Comparison of ENCODE assay signal across 8 cellular contexts in the genomic region with DNA sequence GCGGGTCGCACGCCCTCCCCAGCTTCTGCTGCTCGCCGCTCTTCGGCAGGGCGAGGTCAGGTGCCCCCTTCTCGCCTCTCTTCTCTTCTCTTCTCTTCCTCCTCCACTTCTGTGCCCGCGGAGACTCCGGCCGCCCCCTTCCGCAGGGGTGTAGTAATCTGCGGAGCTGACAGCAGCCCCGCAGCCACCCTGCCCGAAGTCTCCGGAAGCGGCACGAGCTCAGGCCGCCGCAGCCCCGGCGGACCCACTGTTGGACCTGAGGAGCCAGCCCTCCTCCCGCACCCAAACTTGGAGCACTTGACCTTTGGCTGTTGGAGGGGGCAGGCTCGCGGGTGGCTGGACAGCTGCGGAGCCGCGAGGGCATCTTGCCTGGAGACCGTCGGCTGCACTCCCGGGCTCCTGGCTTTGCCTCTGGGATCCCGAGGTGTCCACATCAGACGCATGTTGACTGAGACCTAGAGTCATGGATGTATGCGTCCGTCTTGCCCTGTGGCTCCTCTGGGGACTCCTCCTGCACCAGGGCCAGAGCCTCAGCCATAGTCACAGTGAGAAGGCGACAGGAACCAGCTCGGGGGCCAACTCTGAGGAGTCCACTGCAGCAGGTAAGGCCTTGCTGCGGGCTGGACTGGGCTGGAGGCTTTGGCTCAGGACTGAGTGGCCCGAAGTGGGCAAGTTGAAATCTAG. TPM values are rescaled to one million over a fixed set of nuclear protein-coding genes. Genes with fewer than 3 reads are reported as not detected.
A peak's percentile ranks its signal among the peaks of the same experiment; 100 is the strongest.
DNase-seq lines count a peak whose midpoint lies in the region; ATAC-seq, FAIRE-seq and TF ChIP-seq lines count a peak whose summit lies in the region.

No MANE protein-coding gene starts in this region.

- no peaks in the 10 kb centered on the region for H3K27me3 ChIP-seq in KMS-11 (ENCODE audit: insufficient read depth, low read depth)
- H3K27me3 ChIP-seq in endothelial cell of umbilical vein (ENCODE audit: control insufficient read depth in 2 of 2, insufficient read depth in 2 of 2, low read length in 2 of 2): no peaks in the 10 kb centered on the region

- H2AFZ ChIP-seq in KMS-11 (ENCODE audit: low read depth) (peak overlapping the region; percentile 39; the same call in 1 of the 2 replicates), endothelial cell of umbilical vein (ENCODE audit: low read depth, low read length) (peak overlapping the region; percentile 88)

- peaks cover 3% of the 10 kb centered on the region for H3K36me3 Mint-ChIP-seq in type B pancreatic cell

- H3K4me3 Mint-ChIP-seq in type B pancreatic cell: peak overlapping the region; percentile 96

- H3K4me2 ChIP-seq in KMS-11 (peak overlapping the region; percentile 66), endothelial cell of umbilical vein (ENCODE audit: insufficient read depth, low read length) (peak overlapping the region; percentile 51)

- no TSS peak for BruUV-seq in endothelial cell of umbilical vein (replicated peaks; lab: Mats Ljungman, UMichigan)

- no peaks in the 10 kb centered on the region for H4K20me1 ChIP-seq in KMS-11 (ENCODE audit: insufficient read depth)
- H4K20me1 ChIP-seq in endothelial cell of umbilical vein (replicated peaks; ENCODE audit: control insufficient read depth, extremely low read depth, insufficient read depth, low read length): no peaks in the 10 kb centered on the region

- H3K79me2 ChIP-seq in KMS-11 (ENCODE audit: insufficient read depth, low read depth) (peaks cover 53% of the 10 kb centered on the region), endothelial cell of umbilical vein (ENCODE audit: control insufficient read depth, insufficient read depth, low read length) (peaks cover 7% of the 10 kb centered on the region)

- peaks cover 33% of the 10 kb centered on the region for H3K4me1 Mint-ChIP-seq in type B pancreatic cell (ENCODE audit: unreplicated experiment)

- H3K36me3 ChIP-seq in KMS-11 (ENCODE audit: insufficient read depth): no peaks in the 10 kb centered on the region
- H3K36me3 ChIP-seq in endothelial cell of umbilical vein (ENCODE audit: control insufficient read depth in 2 of 2, extremely low read depth in 1 of 2, insufficient read depth in 2 of 2, low read length in 2 of 2): no peaks in the 10 kb centered on the region
- H3K36me3 ChIP-seq in mucosa of descending colon (ENCODE audit: low read depth): no peaks in the 10 kb centered on the region

- H3K9me1 ChIP-seq in endothelial cell of umbilical vein (replicated peaks; ENCODE audit: control insufficient read depth, extremely low read depth, insufficient read depth, low read length): no peaks in the 10 kb centered on the region

- H3K27me3 Mint-ChIP-seq in type B pancreatic cell: no peaks in the 10 kb centered on the region

- H3K4me1 ChIP-seq in KMS-11 (ENCODE audit: low read depth, poor library complexity, severe bottlenecking) (peaks cover 73% of the 10 kb centered on the region), endothelial cell of umbilical vein (ENCODE audit: control insufficient read depth, extremely low read depth, insufficient read depth, low read length) (peaks cover 15% of the 10 kb centered on the region), mucosa of descending colon (ENCODE audit: low read depth) (peaks cover 38% of the 10 kb centered on the region)

- dilution Hi-C loops in endothelial cell of umbilical vein (cut with MboI; ENCODE audit: extremely low pct_ligation_motif_present, low sequenced_read_pairs): loop anchor here (25.0 kb wide), 1 partner anchor 206 kb away; no protein-coding TSS in a partner anchor

- peak overlapping the region; percentile 0; the same call in 1 of the 2 replicates for H3K27ac ChIP-seq in KMS-11
- H3K27ac ChIP-seq in endothelial cell of umbilical vein (ENCODE audit: insufficient read depth, low read depth, low read length): no peak overlapping the region

- H3K9ac ChIP-seq in KMS-11: peak overlapping the region; percentile 36; the same call in 1 of the 2 replicates
- peak overlapping the region; percentile 62 for H3K9ac ChIP-seq in endothelial cell of umbilical vein (replicated peaks; ENCODE audit: extremely low read depth, insufficient read depth, low read length)

- FAIRE-seq in endothelial cell of umbilical vein (lab: Jason Lieb, UNC): peak; percentile 21

- peak overlapping the region; percentile 74 for H3K27ac Mint-ChIP-seq in type B pancreatic cell

- H3K4me3 ChIP-seq in KMS-11 (IDR thresholded peaks at IDR 0.05; ENCODE audit: insufficient read depth, low read depth, low read length): no peak overlapping the region
- H3K4me3 ChIP-seq in endothelial cell of umbilical vein (replicated peaks in 1 of 3; ENCODE audit: insufficient read depth in 1 of 3, low read depth in 1 of 3, low read length in 3 of 3): peak overlapping the region; percentile 33 to 88 (median 68)
- peak overlapping the region; percentile 79 for H3K4me3 ChIP-seq in mucosa of descending colon

- POLR2A ChIA-PET in endothelial cell of umbilical vein (lab: Charles Lee): interaction anchor here (0.6 to 1.3 kb wide), 4 partner anchors 12 to 202 kb away, joined by 3 to 4 read pairs (median 4); no protein-coding TSS in a partner anchor

- intact Hi-C loops in endothelial cell of umbilical vein (cut with micrococcal nuclease): loop anchor here (1.0 to 5.0 kb wide), 5 partner anchors 9 to 216 kb away; no protein-coding TSS in a partner anchor
- intact Hi-C loops in mucosa of descending colon (cut with DNase I, micrococcal nuclease): no loop called here

- ATAC-seq in GM21619 (IDR thresholded peaks at IDR 0.05; ENCODE audit: unreplicated experiment): peak; percentile 14
- ATAC-seq in mucosa of descending colon: peak; percentile 28

- H3K9me3 ChIP-seq in endothelial cell of umbilical vein (replicated peaks; ENCODE audit: control insufficient read depth, insufficient read depth, low read length) (no peaks in the 10 kb centered on the region), mucosa of descending colon (no peaks in the 10 kb centered on the region)

- CTCF ChIA-PET in endothelial cell of umbilical vein (lab: Charles Lee): interaction anchor here (0.9 to 13.5 kb wide), 42 partner anchors 9 to 239 kb away, joined by 3 to 871 read pairs (median 10); partner anchors contain the start of genes PGAP2, RHOG and RRM1

- peaks cover 4% of the 10 kb centered on the region for H3K9me3 Mint-ChIP-seq in type B pancreatic cell

- DNase-seq in EL (peak; percentile 63), endothelial cell of umbilical vein (ENCODE audit: low read depth, low spot score) (peak; percentile 46), mucosa of descending colon (peak; percentile 59 to 87 (median 78)), type B pancreatic cell (ENCODE audit: extremely low spot score, unreplicated experiment) (no peak), NCI-H187 treated with DMSO at 0.1 percent for 48 hours (lab: John Stamatoyannopoulos, UW) (no peak)
- peak; percentile 30 for DNase-seq in activated CD4-positive, alpha-beta T cell treated with anti-CD3 and anti-CD28 coated beads, Interleukin-2, amount 50 U/mL, for 1 hour

- TF ChIP-seq POLR2A in endothelial cell of umbilical vein (IDR thresholded peaks at IDR 0.05; ENCODE audit: low read depth, low read length): no peak

- TF ChIP-seq CTCF in KMS-11 (conservative IDR thresholded peaks at IDR 0.05; ENCODE audit: low read depth, low read length) (no peak), endothelial cell of umbilical vein (IDR thresholded peaks at IDR 0.05; ENCODE audit: extremely low read depth in 1 of 2, insufficient read depth in 1 of 2, low read depth in 1 of 2, low read length in 2 of 2) (no peak), mucosa of descending colon (IDR thresholded peaks at IDR 0.05) (no peak), type B pancreatic cell (conservative IDR thresholded peaks at IDR 0.05) (no peak)

RNA-seq across cellular contexts. Expression of gene STIM1, which starts 0.5 kb away (rescaled TPM):
- total RNA-seq in endothelial cell of umbilical vein (30.9 and 32.7 TPM in 2 replicates), mucosa of descending colon (10 to 100 TPM; 56.1 to 74.8 (median 72.5) TPM), type B pancreatic cell (ENCODE audit: low replicate concordance) (38.9 and 53.3 TPM in 2 replicates)
- polyA plus RNA-seq in endothelial cell of umbilical vein: 33.4 and 34.2 TPM in 2 replicates
- 21.5 and 23.9 TPM in 2 replicates for polyA plus RNA-seq in endothelial cell of umbilical vein (2011; cell fraction: cytosol; rRNA removed)
- polyA plus RNA-seq in endothelial cell of umbilical vein (2011; cell fraction: nucleus; rRNA removed): 37.3 and 43.2 TPM in 2 replicates
- polyA plus RNA-seq in endothelial cell of umbilical vein (2012): 35.8 and 44.4 TPM in 2 replicates
- polyA minus RNA-seq in endothelial cell of umbilical vein: 82.2 and 113 TPM in 2 replicates
- polyA minus RNA-seq in endothelial cell of umbilical vein (2011; cell fraction: cytosol; rRNA and poly(A)+ RNA removed): 20.8 TPM
- polyA minus RNA-seq in endothelial cell of umbilical vein (2011; cell fraction: nucleus; rRNA and poly(A)+ RNA removed): 33.8 and 38.6 TPM in 2 replicates

RNA-seq across cellular contexts. Expression of gene RHOG, which starts 15.2 kb away (rescaled TPM):
- total RNA-seq in endothelial cell of umbilical vein (59.6 and 69.0 TPM in 2 replicates), mucosa of descending colon (10 to 100 TPM; 62.7 to 77.2 (median 74.1) TPM), type B pancreatic cell (ENCODE audit: low replicate concordance) (30.8 and 42.9 TPM in 2 replicates)
- polyA plus RNA-seq in endothelial cell of umbilical vein: 119 and 155 TPM in 2 replicates
- polyA plus RNA-seq in endothelial cell of umbilical vein (2011; cell fraction: cytosol; rRNA removed): 82.0 and 106 TPM in 2 replicates
- polyA plus RNA-seq in endothelial cell of umbilical vein (2011; cell fraction: nucleus; rRNA removed): 26.6 and 28.3 TPM in 2 replicates
- 74.2 and 86.1 TPM in 2 replicates for polyA plus RNA-seq in endothelial cell of umbilical vein (2012)
- polyA minus RNA-seq in endothelial cell of umbilical vein: 102 and 128 TPM in 2 replicates
- polyA minus RNA-seq in endothelial cell of umbilical vein (2011; cell fraction: cytosol; rRNA and poly(A)+ RNA removed): 58.3 TPM
- 23.6 and 25.4 TPM in 2 replicates for polyA minus RNA-seq in endothelial cell of umbilical vein (2011; cell fraction: nucleus; rRNA and poly(A)+ RNA removed)

RNA-seq across cellular contexts. Expression of gene PGAP2, which starts 47.6 kb away (rescaled TPM):
- total RNA-seq in endothelial cell of umbilical vein: 18.3 and 18.5 TPM in 2 replicates
- 34.1 and 39.3 TPM in 2 replicates for polyA plus RNA-seq in endothelial cell of umbilical vein
- polyA plus RNA-seq in endothelial cell of umbilical vein (2011; cell fraction: cytosol; rRNA removed): 24.9 and 29.0 TPM in 2 replicates
- 51.5 and 52.9 TPM in 2 replicates for polyA plus RNA-seq in endothelial cell of umbilical vein (2011; cell fraction: nucleus; rRNA removed)
- polyA plus RNA-seq in endothelial cell of umbilical vein (2012): 19.8 and 26.5 TPM in 2 replicates
- 32.4 and 37.3 TPM in 2 replicates for polyA minus RNA-seq in endothelial cell of umbilical vein
- 26.5 TPM for polyA minus RNA-seq in endothelial cell of umbilical vein (2011; cell fraction: cytosol; rRNA and poly(A)+ RNA removed)
- polyA minus RNA-seq in endothelial cell of umbilical vein (2011; cell fraction: nucleus; rRNA and poly(A)+ RNA removed): 11.8 and 16.1 TPM in 2 replicates
- total RNA-seq in mucosa of descending colon: 10 to 100 TPM; 15.7 to 32.8 (median 25.9) TPM
- total RNA-seq in type B pancreatic cell (ENCODE audit: low replicate concordance): 42.3 and 43.1 TPM in 2 replicates

RNA-seq across cellular contexts. Expression of gene NUP98, which starts 58.6 kb away (rescaled TPM):
- total RNA-seq in endothelial cell of umbilical vein (80.8 and 92.7 TPM in 2 replicates), mucosa of descending colon (10 to 100 TPM; 53.7 to 69.7 (median 60.6) TPM), type B pancreatic cell (ENCODE audit: low replicate concordance) (74.6 and 77.4 TPM in 2 replicates)
- polyA plus RNA-seq in endothelial cell of umbilical vein: 169 and 178 TPM in 2 replicates
- polyA plus RNA-seq in endothelial cell of umbilical vein (2011; cell fraction: cytosol; rRNA removed): 103 and 110 TPM in 2 replicates
- 198 and 214 TPM in 2 replicates for polyA plus RNA-seq in endothelial cell of umbilical vein (2011; cell fraction: nucleus; rRNA removed)
- polyA plus RNA-seq in endothelial cell of umbilical vein (2012): 57.6 and 77.5 TPM in 2 replicates
- 234 and 250 TPM in 2 replicates for polyA minus RNA-seq in endothelial cell of umbilical vein
- 204 TPM for polyA minus RNA-seq in endothelial cell of umbilical vein (2011; cell fraction: cytosol; rRNA and poly(A)+ RNA removed)
- polyA minus RNA-seq in endothelial cell of umbilical vein (2011; cell fraction: nucleus; rRNA and poly(A)+ RNA removed): 119 and 201 TPM in 2 replicates

Comparison
In these comparisons a context has a peak if more than half of its experiments do, and no peak if none do; other contexts are left out.
1. DNase-seq: peak in EL (single experiment), activated CD4-positive, alpha-beta T cell treated with anti-CD3 and anti-CD28 coated beads, Interleukin-2, amount 50 U/mL, for 1 hour (single experiment), endothelial cell of umbilical vein (single experiment) and mucosa of descending colon (3 of 3); none in type B pancreatic cell (single experiment) and NCI-H187 treated with DMSO at 0.1 percent for 48 hours (single experiment).